8 cellular contexts compared by ENCODE assay signal in the genomic region with DNA sequence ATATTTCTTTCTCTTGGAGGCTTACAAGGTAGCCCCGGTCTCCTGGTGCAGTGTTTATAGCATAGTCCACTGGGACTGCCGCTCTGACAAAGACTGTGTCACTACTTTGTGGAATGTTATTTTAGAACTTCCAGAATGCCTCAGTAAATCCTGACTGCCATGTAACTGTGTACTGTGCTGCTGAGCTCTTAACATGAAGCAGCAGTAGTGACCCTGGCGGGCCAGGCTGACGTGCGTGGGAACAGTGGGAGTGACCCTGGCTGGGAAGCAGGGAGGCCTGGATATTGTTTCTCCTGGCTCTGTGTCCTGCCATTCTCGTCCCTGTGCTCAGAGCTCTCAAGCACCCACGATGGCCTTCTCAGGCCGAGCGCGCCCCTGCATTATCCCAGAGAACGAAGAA.
DNase-seq lines count a peak whose midpoint lies in the region; ATAC-seq, FAIRE-seq and TF ChIP-seq lines count a peak whose summit lies in the region.
"Not testable (repeated sequence)": the region's sequence is repeated elsewhere in the genome, so short reads cannot be mapped to it uniquely, and the experiment has no call there.

No MANE protein-coding gene starts in this region.

- H3K9me3 ChIP-seq in mesodermal cell (ENCODE audit: control insufficient read depth, low read length); psoas muscle; thoracic aorta: not testable (repeated sequence)

- intact Hi-C loops in left ventricle myocardium superior (cut with micrococcal nuclease); psoas muscle (cut with DNase I): not testable (repeated sequence)

- FAIRE-seq in RCC 7860 (lab: Jason Lieb, UNC), result not testable (repeated sequence)

- not testable (repeated sequence) for H3K36me3 Mint-ChIP-seq in brain

- peak overlapping the region in 4 of 5 experiments; percentile 81 to 89 (median 84) for H3K27ac Mint-ChIP-seq in brain

- ATAC-seq in left ventricle myocardium superior, result peak; percentile 98
- peak; percentile 87 to 90 (median 88) for ATAC-seq in psoas muscle
- ATAC-seq in thoracic aorta (ENCODE audit: insufficient number of reproducible peaks, low FRiP score, low read depth), result peak; percentile 85

- not testable (repeated sequence) for H3K4me1 ChIP-seq in mesodermal cell (ENCODE audit: control insufficient read depth, insufficient read depth, low read length, poor library complexity, severe bottlenecking); psoas muscle
- H3K4me1 ChIP-seq in thoracic aorta (ENCODE audit: control insufficient read depth in 1 of 2, low read depth in 2 of 2), result peaks cover 8 to 19% of the 10 kb centered on the region in 2 donors

- CTCF ChIA-PET in BJ (lab: Yijun Ruan, JAX), result not testable (repeated sequence)

- H3K9me3 Mint-ChIP-seq in brain, result not testable (repeated sequence)

- H3K36me3 ChIP-seq in BJ (ENCODE audit: control insufficient read depth, insufficient read depth, low read length); mesodermal cell (ENCODE audit: control insufficient read depth, insufficient read depth, low read length); psoas muscle (ENCODE audit: insufficient read depth in 1 of 2, low read depth in 1 of 2); thoracic aorta: not testable (repeated sequence)

- WGBS in mesodermal cell (ENCODE audit: insufficient coverage in 2 of 2), 2 experiments, result no CpG with 5 or more reads among the region's 11 CpGs
- 4 to 17% (median 8%) methylated on average over 2 to 8 of the region's 11 CpGs for WGBS in psoas muscle, 3 donors

- not testable (repeated sequence) for DNase-seq in BJ (ENCODE audit: low read depth)
- DNase-seq in RCC 7860 (ENCODE audit: low spot score) (peak; percentile 65), fibroblast of gingiva (ENCODE audit: low read depth) (peak; percentile 78), left ventricle myocardium superior (peak; percentile 87), psoas muscle (peak; percentile 82 to 90), thoracic aorta (ENCODE audit: low spot score) (peak; percentile 42)

- H3K4me3 Mint-ChIP-seq in brain, result peak overlapping the region in 3 of 5 experiments; percentile 62 to 72 (median 67)

- H3K27me3 ChIP-seq in BJ (ENCODE audit: control insufficient read depth, insufficient read depth, low read length); psoas muscle (ENCODE audit: insufficient read depth in 3 of 3, low read length in 2 of 3); thoracic aorta (replicated peaks; ENCODE audit: insufficient read depth): not testable (repeated sequence)

- peak overlapping the region; percentile 19; the same call in 1 of the 2 replicates for H3K4me3 ChIP-seq in BJ (ENCODE audit: low read depth, low read length)
- not testable (repeated sequence) for H3K4me3 ChIP-seq in mesodermal cell (ENCODE audit: extremely low read depth, insufficient read depth, low read length, poor library complexity, severe bottlenecking)
- peak overlapping the region; percentile 55 for H3K4me3 ChIP-seq in psoas muscle
- peak overlapping the region; percentile 58 for H3K4me3 ChIP-seq in thoracic aorta

- H3K4me1 Mint-ChIP-seq in brain, result not testable (repeated sequence)

- not testable (repeated sequence) for H3K27me3 Mint-ChIP-seq in brain

- POLR2A ChIA-PET in BJ (lab: Charles Lee), result not testable (repeated sequence)

- peak overlapping the region; percentile 67 for H3K27ac ChIP-seq in mesodermal cell (ENCODE audit: low read depth, low read length, severe bottlenecking)
- peak overlapping the region; percentile 88 for H3K27ac ChIP-seq in psoas muscle
- peak overlapping the region in 1 of 2 donors; percentile 80 for H3K27ac ChIP-seq in thoracic aorta

- TF ChIP-seq CTCF in BJ (IDR thresholded peaks at IDR 0.05; ENCODE audit: insufficient read depth, low read depth, low read length); brain (conservative IDR thresholded peaks at IDR 0.05); psoas muscle (IDR thresholded peaks at IDR 0.05); thoracic aorta (IDR thresholded peaks at IDR 0.05): not testable (repeated sequence)
